Comparison of ENCODE assay signal across 11 cellular contexts in the genomic region with DNA sequence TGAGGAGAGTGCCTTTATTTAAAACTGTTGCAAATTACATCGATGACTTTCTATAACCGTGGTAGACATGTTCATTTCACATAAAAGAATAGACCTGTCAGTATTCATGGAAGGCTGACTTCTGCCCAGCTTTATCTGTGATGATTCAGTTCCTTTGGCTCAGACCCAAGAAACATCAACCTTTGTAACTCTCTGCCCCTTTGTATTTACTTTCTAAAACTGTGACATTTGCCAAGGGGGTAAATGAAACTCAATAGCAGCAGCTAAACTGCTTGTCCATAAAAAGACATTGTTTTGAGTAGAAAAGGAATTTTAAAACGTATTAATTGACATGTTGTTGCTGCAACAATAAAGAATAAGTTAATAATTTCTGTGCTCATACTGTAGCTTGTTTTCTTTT.
DNase-seq lines count a peak whose midpoint lies in the region; ATAC-seq, FAIRE-seq and TF ChIP-seq lines count a peak whose summit lies in the region.
"Had no signal": no experiment of that assay in that cellular context is flagged by ENCODE, and none has a peak within 500 bp of the region (broad histone marks: within the 10 kb centered on the region; RNA-seq: fewer than 3 reads in every experiment).

No MANE protein-coding gene starts in this region.

- no peaks in the 10 kb centered on the region for H3K9me1 ChIP-seq in endothelial cell of umbilical vein (replicated peaks; ENCODE audit: control insufficient read depth, extremely low read depth, insufficient read depth, low read length)

- CTCF ChIA-PET in endothelial cell of umbilical vein (lab: Charles Lee), result interaction anchor here (0.6 to 2.3 kb wide), 13 partner anchors 12 to 361 kb away, joined by 3 to 30 read pairs (median 3); a partner anchor contains a TSS

- H3K79me2 ChIP-seq in endothelial cell of umbilical vein (ENCODE audit: control insufficient read depth, insufficient read depth, low read length), result no peaks in the 10 kb centered on the region

- BruUV-seq in endothelial cell of umbilical vein (replicated peaks; lab: Mats Ljungman, UMichigan), result no TSS peak

- H3K36me3 ChIP-seq in endothelial cell of umbilical vein (ENCODE audit: control insufficient read depth in 2 of 2, extremely low read depth in 1 of 2, insufficient read depth in 2 of 2, low read length in 2 of 2) (no peaks in the 10 kb centered on the region), pancreas (no peaks in the 10 kb centered on the region)
- H3K36me3 ChIP-seq: neutrophil, tibial nerve had no signal

- peak; percentile 98 for FAIRE-seq in endothelial cell of umbilical vein (lab: Jason Lieb, UNC)
- peak; percentile 43 for FAIRE-seq in pancreas (lab: Jason Lieb, UNC)

- no peaks in the 10 kb centered on the region for H3K36me3 Mint-ChIP-seq in activated naive CD4-positive, alpha-beta T cell treated with anti-CD3 and anti-CD28 coated beads, Interleukin-2, amount 50 U/mL, for 72 hours

- H2AFZ ChIP-seq in endothelial cell of umbilical vein (ENCODE audit: low read depth, low read length), result no peak overlapping the region

- TF ChIP-seq CTCF in endothelial cell of umbilical vein (IDR thresholded peaks at IDR 0.05; ENCODE audit: extremely low read depth in 1 of 2, insufficient read depth in 1 of 2, low read depth in 1 of 2, low read length in 2 of 2), result no peak
- TF ChIP-seq CTCF in pancreas (IDR thresholded peaks at IDR 0.05), result no peak

- 14 to 26% methylated on average over 3 of the region's 3 CpGs for whole genome bisulfite sequencing in pancreas, 2 donors

- H3K4me2 ChIP-seq in endothelial cell of umbilical vein (ENCODE audit: insufficient read depth, low read length), result peak overlapping the region; percentile 36

- dilution Hi-C loops in endothelial cell of umbilical vein (cut with MboI; ENCODE audit: extremely low pct_ligation_motif_present, low sequenced_read_pairs), result loop anchor here (25.0 kb wide), 1 partner anchor 272 kb away; no protein-coding TSS in a partner anchor

- DNase-seq in HS-27A (ENCODE audit: low read depth) (peak; percentile 89), NCI-H748 (lab: John Stamatoyannopoulos, UW; ENCODE audit: unreplicated experiment) (peak; percentile 97), endothelial cell of umbilical vein (ENCODE audit: low read depth, low spot score) (peak; percentile 96), pancreas (peak in 3 of 6 donors; percentile 38 to 42 (median 42)), activated T-cell treated with anti-CD3 and anti-CD28 coated beads for 4 hours (no peak), cerebellar cortex (ENCODE audit: low spot score) (no peak)
- no peak for DNase-seq in activated naive CD4-positive, alpha-beta T cell treated with anti-CD3 and anti-CD28 coated beads, Interleukin-2, amount 50 U/mL, for 72 hours (ENCODE audit: low spot score in 2 of 2)
- DNase-seq: NCI-H1436 had no signal

- H3K9me3 ChIP-seq in endothelial cell of umbilical vein (replicated peaks; ENCODE audit: control insufficient read depth, insufficient read depth, low read length) (no peaks in the 10 kb centered on the region), pancreas (no peaks in the 10 kb centered on the region)
- H3K9me3 ChIP-seq: neutrophil, tibial nerve had no signal

- H3K4me1 ChIP-seq in endothelial cell of umbilical vein (ENCODE audit: control insufficient read depth, extremely low read depth, insufficient read depth, low read length) (peaks cover 23% of the 10 kb centered on the region), pancreas (peaks cover 14 to 25% (median 22%) of the 10 kb centered on the region in 3 donors)

- H3K4me3 ChIP-seq in endothelial cell of umbilical vein (replicated peaks in 1 of 3; ENCODE audit: insufficient read depth in 1 of 3, low read depth in 1 of 3, low read length in 3 of 3) (no peak overlapping the region), pancreas (no peak overlapping the region)
- H3K4me3 ChIP-seq: tibial nerve had no signal

- peak; percentile 80 to 89 (median 83) for ATAC-seq in pancreas
- ATAC-seq in activated naive CD4-positive, alpha-beta T cell treated with anti-CD3 and anti-CD28 coated beads, Interleukin-2, amount 50 U/mL, for 72 hours, result no peak
- no peak for ATAC-seq in GM21360 (IDR thresholded peaks at IDR 0.05; ENCODE audit: unreplicated experiment)

- no peak for TF ChIP-seq POLR2A in endothelial cell of umbilical vein (IDR thresholded peaks at IDR 0.05; ENCODE audit: low read depth, low read length)

- intact Hi-C loops in endothelial cell of umbilical vein (cut with micrococcal nuclease) (loop anchor here (2.0 kb wide), 1 partner anchor 139 kb away; a partner anchor contains a TSS), pancreas (cut with DNase I) (no loop called here)

- H3K27ac ChIP-seq in endothelial cell of umbilical vein (ENCODE audit: insufficient read depth, low read depth, low read length) (peak overlapping the region; percentile 75), pancreas (peak overlapping the region in 2 of 4 donors; percentile 25 to 74)
- H3K27ac ChIP-seq: neutrophil had no signal

- no peaks in the 10 kb centered on the region for H4K20me1 ChIP-seq in endothelial cell of umbilical vein (replicated peaks; ENCODE audit: control insufficient read depth, extremely low read depth, insufficient read depth, low read length)

- POLR2A ChIA-PET in endothelial cell of umbilical vein (lab: Charles Lee), result no interaction called here

- no peak overlapping the region for H3K27ac Mint-ChIP-seq in activated naive CD4-positive, alpha-beta T cell treated with anti-CD3 and anti-CD28 coated beads, Interleukin-2, amount 50 U/mL, for 72 hours

- peaks cover 2 to 6% of the 10 kb centered on the region in 2 experiments for H3K27me3 ChIP-seq in endothelial cell of umbilical vein (ENCODE audit: control insufficient read depth in 2 of 2, insufficient read depth in 2 of 2, low read length in 2 of 2)
- H3K27me3 ChIP-seq in pancreas, result no peaks in the 10 kb centered on the region
- H3K27me3 ChIP-seq: tibial nerve had no signal

- H3K9me3 Mint-ChIP-seq in activated naive CD4-positive, alpha-beta T cell treated with anti-CD3 and anti-CD28 coated beads, Interleukin-2, amount 50 U/mL, for 72 hours, result no peaks in the 10 kb centered on the region

- H3K9ac ChIP-seq in endothelial cell of umbilical vein (replicated peaks; ENCODE audit: extremely low read depth, insufficient read depth, low read length), result no peak overlapping the region

TF ChIP-seq in endothelial cell of umbilical vein, 7 proteins besides CTCF, POLR2A, EP300 and RAD21:
- TF ChIP-seq MYC (IDR thresholded peaks at IDR 0.05; ENCODE audit: low read depth, low read length) (no peak), JUN (IDR thresholded peaks at IDR 0.05; ENCODE audit: borderline replicate concordance, insufficient read depth, insufficient read length, low read depth) (peak; percentile 68), POLR2AphosphoS5 (IDR thresholded peaks at IDR 0.05; ENCODE audit: insufficient read depth, low read depth, low read length) (peak; percentile 33), FOS (IDR thresholded peaks at IDR 0.05; ENCODE audit: borderline replicate concordance, insufficient read depth, low read length) (peak; percentile 85), GATA2 (IDR thresholded peaks at IDR 0.05; ENCODE audit: insufficient read depth, insufficient read length, low read depth, low read length) (peak; percentile 67)

Comparison
In these comparisons a context has a peak if more than half of its experiments do, and no peak if none do; other contexts are left out.
1. DNase-seq: peak in HS-27A (single experiment), NCI-H748 (single experiment) and endothelial cell of umbilical vein (single experiment); none in activated naive CD4-positive, alpha-beta T cell treated with anti-CD3 and anti-CD28 coated beads, Interleukin-2, amount 50 U/mL, for 72 hours (0 of 2), activated T-cell treated with anti-CD3 and anti-CD28 coated beads for 4 hours (single experiment) and cerebellar cortex (single experiment).
2. ATAC-seq: peak in pancreas (4 of 4); none in activated naive CD4-positive, alpha-beta T cell treated with anti-CD3 and anti-CD28 coated beads, Interleukin-2, amount 50 U/mL, for 72 hours (0 of 2) and GM21360 (single experiment).